Comparison of ENCODE assay signal across 12 cellular contexts in the genomic region with DNA sequence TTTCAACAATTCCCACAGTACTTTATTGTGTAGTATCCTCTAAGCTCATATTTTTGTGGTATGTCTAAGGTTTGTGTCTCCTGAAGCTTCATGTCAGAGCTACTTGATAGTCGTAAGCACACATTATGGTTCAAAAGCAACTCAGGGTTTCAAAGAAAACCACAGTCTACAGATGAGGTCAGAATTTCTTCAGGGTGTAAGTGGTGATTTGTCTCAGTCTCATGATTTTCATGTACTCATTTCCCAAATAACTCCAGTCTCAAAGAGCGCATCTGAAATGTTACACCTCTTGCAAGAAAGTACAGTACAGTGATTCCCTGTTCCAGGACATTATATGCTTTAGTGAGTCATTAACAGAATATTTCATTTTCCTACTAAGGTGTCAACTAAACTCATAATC. TPM values are rescaled to one million over a fixed set of nuclear protein-coding genes. Genes with fewer than 3 reads are reported as not detected.
DNase-seq lines count a peak whose midpoint lies in the region; ATAC-seq and TF ChIP-seq lines count a peak whose summit lies in the region.
"Had no signal": no experiment of that assay in that cellular context is flagged by ENCODE, and none has a peak within 500 bp of the region (broad histone marks: within the 10 kb centered on the region; RNA-seq: fewer than 3 reads in every experiment).

No MANE protein-coding gene starts in this region.

- peaks cover 36% of the 10 kb centered on the region for H3K4me1 ChIP-seq in left ventricle myocardium inferior

- H3K9me3 ChIP-seq in left ventricle myocardium inferior (replicated peaks) = no peaks in the 10 kb centered on the region
- H3K9me3 ChIP-seq: SJSA1 had no signal

- H3K36me3 ChIP-seq in left ventricle myocardium inferior = no peaks in the 10 kb centered on the region
- H3K36me3 ChIP-seq: SJSA1 had no signal

- in situ Hi-C loops in GM13977 (cut with MboI; ENCODE audit: low pct_unique_long_range_greater_than_20kb, low sequenced_read_pairs, unreplicated experiment) = no loop called here

- TF ChIP-seq CTCF in GM13977 (IDR thresholded peaks at IDR 0.05; ENCODE audit: extremely low read depth, insufficient read depth, missing control alignments) (no peak), left ventricle myocardium inferior (IDR thresholded peaks at IDR 0.05; ENCODE audit: borderline replicate concordance) (no peak)

- H3K4me3 ChIP-seq in left ventricle myocardium inferior = no peak overlapping the region
- H3K4me3 ChIP-seq: SJSA1 had no signal

- no peak overlapping the region for H3K27ac ChIP-seq in left ventricle myocardium inferior (replicated peaks)
- H3K27ac ChIP-seq: SJSA1 had no signal

- ATAC-seq in GM21529 (IDR thresholded peaks at IDR 0.05; ENCODE audit: unreplicated experiment) = peak; percentile 62
- ATAC-seq in HG03354 (IDR thresholded peaks at IDR 0.05; ENCODE audit: poor library complexity, severe bottlenecking, unreplicated experiment) = no peak
- ATAC-seq: sciatic nerve, WTC11 had no signal

- H3K27me3 ChIP-seq in left ventricle myocardium inferior (ENCODE audit: low read depth) = no peaks in the 10 kb centered on the region
- H3K27me3 ChIP-seq: SJSA1 had no signal

- peak; percentile 46 for DNase-seq in GM13977 (ENCODE audit: low spot score)
- peak; percentile 23 for DNase-seq in NCI-H226
- peak; percentile 81 for DNase-seq in glomerular visceral epithelial cell (ENCODE audit: extremely low spot score)
- no peak for DNase-seq in amygdala (lab: John Stamatoyannopoulos, UW)
- DNase-seq in stimulated activated CD4-positive, alpha-beta T cell treated with anti-CD3 and anti-CD28 coated beads, Interleukin-2, amount 100 ng/mL, for 48 hours = no peak
- no peak for DNase-seq in left ventricle myocardium inferior
- DNase-seq: hippocampal formation had no signal

- intact Hi-C loops in left ventricle myocardium inferior (cut with micrococcal nuclease) = no loop called here

RNA-seq across cellular contexts. Expression of a gene that starts 47.5 kb away (rescaled TPM):
- total RNA-seq in left ventricle myocardium inferior = 208 TPM

Comparison
In these comparisons a context has a peak if more than half of its experiments do, and no peak if none do; other contexts are left out.
1. DNase-seq: peak in GM13977 (single experiment), NCI-H226 (single experiment) and glomerular visceral epithelial cell (single experiment); none in amygdala (0 of 56), stimulated activated CD4-positive, alpha-beta T cell treated with anti-CD3 and anti-CD28 coated beads, Interleukin-2, amount 100 ng/mL, for 48 hours (0 of 2) and left ventricle myocardium inferior (single experiment).